In genomic region chr2:45631955-45632354, GRCh38 we compare ENCODE assay signal across 27 cellular contexts.
"Had no signal": no experiment of that assay in that cellular context is flagged by ENCODE, and none has a peak within 500 bp of the region (broad histone marks: within the 10 kb centered on the region; RNA-seq: fewer than 3 reads in every experiment).

No MANE protein-coding gene starts in this region.

- H3K9me3 ChIP-seq: esophagus muscularis mucosa, gastrocnemius medialis, heart left ventricle had no signal

- H3K27me3 ChIP-seq: esophagus muscularis mucosa, gastrocnemius medialis had no signal

- H3K27ac Mint-ChIP-seq: activated B cell treated with CpG ODN at 0.5 μM for 24 hours; activated CD4-positive, alpha-beta memory T cell treated with anti-CD3 and anti-CD28 coated beads, Interleukin-2, amount 10 ng/mL, durations not matched to agents 7 days and 5 days; activated CD4-positive, alpha-beta T cell treated with anti-CD3 and anti-CD28 coated beads, Interleukin-2, amount 10 ng/mL, durations not matched to agents 24 days and 14 days; activated naive CD8-positive, alpha-beta T cell; activated T-cell treated with anti-CD3 and anti-CD28 coated beads, Interleukin-2, amount 50 U/mL, for 24 hours; activated T-cell treated with anti-CD3 and anti-CD28 coated beads, Interleukin-2, amount 50 U/mL, for 72 hours; effector memory CD8-positive, alpha-beta T cell had no signal

- H3K4me1 Mint-ChIP-seq: activated B cell treated with CpG ODN at 0.5 μM for 24 hours; activated CD4-positive, alpha-beta memory T cell treated with anti-CD3 and anti-CD28 coated beads, Interleukin-2, amount 10 ng/mL, durations not matched to agents 7 days and 5 days; activated CD4-positive, alpha-beta T cell treated with anti-CD3 and anti-CD28 coated beads, Interleukin-2, amount 10 ng/mL, durations not matched to agents 24 days and 14 days had no signal

- H3K36me3 ChIP-seq: esophagus muscularis mucosa, gastrocnemius medialis, heart left ventricle had no signal

- DNase-seq: activated B cell treated with CpG ODN at 0.5 μM for 24 hours; activated CD4-positive, alpha-beta memory T cell treated with anti-CD3 and anti-CD28 coated beads, Interleukin-2, amount 10 ng/mL, durations not matched to agents 7 days and 5 days; activated CD4-positive, alpha-beta T cell treated with anti-CD3 and anti-CD28 coated beads, Interleukin-2, amount 10 ng/mL, durations not matched to agents 24 days and 14 days; activated CD8-positive, alpha-beta memory T cell treated with anti-CD3 and anti-CD28 coated beads, Interleukin-2, amount 50 U/mL, for 48 hours; activated gamma-delta T cell treated with Interleukin-2 at 50 U/mL for 16 hours; activated naive CD4-positive, alpha-beta T cell treated with anti-CD3 and anti-CD28 coated beads, Interleukin-2, amount 50 U/mL, for 16 hours; activated naive CD4-positive, alpha-beta T cell treated with Interleukin-2 at 50 U/mL for 16 hours; activated T-cell treated with anti-CD3 and anti-CD28 coated beads for 4 hours; activated T-cell treated with anti-CD3 and anti-CD28 coated beads, Interleukin-2, amount 50 U/mL, for 24 hours; activated T-cell treated with anti-CD3 and anti-CD28 coated beads, Interleukin-2, amount 50 U/mL, for 72 hours; amniotic stem cell; anterior cingulate cortex; caudate nucleus; cortex of kidney; dermis blood vessel endothelial cell; effector CD4-positive, alpha-beta T cell; effector memory CD8-positive, alpha-beta T cell; erythroblast; foreskin keratinocyte; gastrocnemius medialis; glutamatergic neuron; heart left ventricle; T-helper 2 cell had no signal

- ATAC-seq: activated CD4-positive, CD25-positive, alpha-beta regulatory T cell treated with anti-CD3 and anti-CD28 coated beads, Interleukin-2, amount 50 U/mL, for 24 hours; activated T-cell treated with anti-CD3 and anti-CD28 coated beads, Interleukin-2, amount 50 U/mL, for 72 hours; effector memory CD8-positive, alpha-beta T cell; foreskin keratinocyte; gastrocnemius medialis; heart left ventricle had no signal

- H3K27ac ChIP-seq: esophagus muscularis mucosa, foreskin keratinocyte, gastrocnemius medialis, heart left ventricle, VCaP had no signal

- H3K36me3 Mint-ChIP-seq: activated naive CD8-positive, alpha-beta T cell had no signal

- H3K4me3 ChIP-seq: esophagus muscularis mucosa, gastrocnemius medialis, heart left ventricle had no signal

- H3K4me1 ChIP-seq: foreskin keratinocyte, gastrocnemius medialis, heart left ventricle had no signal

- H3K9me3 Mint-ChIP-seq: activated B cell treated with CpG ODN at 0.5 μM for 24 hours; activated CD4-positive, alpha-beta memory T cell treated with anti-CD3 and anti-CD28 coated beads, Interleukin-2, amount 10 ng/mL, durations not matched to agents 7 days and 5 days; activated CD4-positive, alpha-beta T cell treated with anti-CD3 and anti-CD28 coated beads, Interleukin-2, amount 10 ng/mL, durations not matched to agents 24 days and 14 days; activated T-cell treated with anti-CD3 and anti-CD28 coated beads, Interleukin-2, amount 50 U/mL, for 24 hours; activated T-cell treated with anti-CD3 and anti-CD28 coated beads, Interleukin-2, amount 50 U/mL, for 72 hours; effector memory CD8-positive, alpha-beta T cell had no signal

- H3K4me3 Mint-ChIP-seq: activated B cell treated with CpG ODN at 0.5 μM for 24 hours; activated CD4-positive, alpha-beta memory T cell treated with anti-CD3 and anti-CD28 coated beads, Interleukin-2, amount 10 ng/mL, durations not matched to agents 7 days and 5 days; activated CD4-positive, alpha-beta T cell treated with anti-CD3 and anti-CD28 coated beads, Interleukin-2, amount 10 ng/mL, durations not matched to agents 24 days and 14 days; activated naive CD8-positive, alpha-beta T cell; activated T-cell treated with anti-CD3 and anti-CD28 coated beads, Interleukin-2, amount 50 U/mL, for 24 hours; activated T-cell treated with anti-CD3 and anti-CD28 coated beads, Interleukin-2, amount 50 U/mL, for 72 hours; effector memory CD8-positive, alpha-beta T cell had no signal
